8 cellular contexts compared by ENCODE assay signal in genomic region chr9:134778841-134779411, GRCh38.
DNase-seq lines count a peak whose midpoint lies in the region; ATAC-seq, FAIRE-seq and TF ChIP-seq lines count a peak whose summit lies in the region.

No MANE protein-coding gene starts in this region.

- H3K4me1 Mint-ChIP-seq in Calu3 (ENCODE audit: low read depth, unreplicated experiment) = no peaks in the 10 kb centered on the region

- TF ChIP-seq CTCF in Calu3 (IDR thresholded peaks at IDR 0.05; ENCODE audit: unreplicated experiment) = no peak
- TF ChIP-seq CTCF in LNCAP (IDR thresholded peaks at IDR 0.05) = peak; percentile 82
- TF ChIP-seq CTCF in body of pancreas (IDR thresholded peaks at IDR 0.05) = peak in 6 of 7 experiments; percentile 34 to 55 (median 44)
- peak; percentile 69 for TF ChIP-seq CTCF in kidney epithelial cell (IDR thresholded peaks at IDR 0.05; ENCODE audit: insufficient read depth, low read length, poor library complexity, severe bottlenecking)

- no peaks in the 10 kb centered on the region for H3K36me3 Mint-ChIP-seq in Calu3 (ENCODE audit: insufficient read depth, unreplicated experiment)

- no peaks in the 10 kb centered on the region for H3K4me1 ChIP-seq in body of pancreas

- CTCF ChIA-PET in Calu3 (lab: Charles Lee) = no interaction called here

- TF ChIP-seq POLR2A in body of pancreas (IDR thresholded peaks at IDR 0.05) = no peak

- no peaks in the 10 kb centered on the region for H3K27me3 ChIP-seq in body of pancreas
- H3K27me3 ChIP-seq in kidney epithelial cell (ENCODE audit: control insufficient read depth, insufficient read depth, low read length) = no peaks in the 10 kb centered on the region

- H3K27me3 Mint-ChIP-seq in Calu3 (ENCODE audit: unreplicated experiment) = no peaks in the 10 kb centered on the region

- BruUV-seq in Calu3 (replicated peaks; lab: Mats Ljungman, UMichigan) = no TSS peak

- no peaks in the 10 kb centered on the region for H3K9me3 Mint-ChIP-seq in Calu3 (ENCODE audit: low read depth, unreplicated experiment)

- H3K27ac Mint-ChIP-seq in Calu3 (ENCODE audit: unreplicated experiment) = no peak overlapping the region

- H3K36me3 ChIP-seq in body of pancreas (replicated peaks in 1 of 2; ENCODE audit: insufficient read depth in 1 of 2, low read depth in 2 of 2) (no peaks in the 10 kb centered on the region), kidney epithelial cell (ENCODE audit: control insufficient read depth, insufficient read depth, low read length) (no peaks in the 10 kb centered on the region)

- no peak for FAIRE-seq in urothelium cell line (lab: Jason Lieb, UNC)

- H3K4me3 Mint-ChIP-seq in Calu3 (ENCODE audit: low read depth, unreplicated experiment) = no peak overlapping the region

- WGBS in body of pancreas, 2 donors = 29 to 36% methylated on average over 7 to 17 of the region's 17 CpGs

- no peaks in the 10 kb centered on the region for H3K9me3 ChIP-seq in body of pancreas

- DNase-seq in Calu3 (peak; percentile 47), body of pancreas (peak; percentile 45 to 65 (median 52)), kidney epithelial cell (ENCODE audit: low read depth) (no peak), urothelium cell line (ENCODE audit: low spot score) (peak; percentile 66), T1000 (lab: John Stamatoyannopoulos, UW) (no peak)

- no peak overlapping the region for H3K4me3 ChIP-seq in body of pancreas
- H3K4me3 ChIP-seq in kidney epithelial cell (ENCODE audit: low read depth, low read length) = no peak overlapping the region

- intact Hi-C loops in Calu3 (cut with micrococcal nuclease; ENCODE audit: unreplicated experiment) (no loop called here), body of pancreas (cut with DNase I) (no loop called here)

- H3K27ac ChIP-seq in body of pancreas = no peak overlapping the region

- ATAC-seq in body of pancreas (peak; percentile 52), HG03432 (IDR thresholded peaks at IDR 0.05; ENCODE audit: unreplicated experiment) (no peak), GM21526 (IDR thresholded peaks at IDR 0.05; ENCODE audit: low FRiP score, unreplicated experiment) (no peak)

Comparison
In these comparisons a context has a peak if more than half of its experiments do, and no peak if none do; other contexts are left out.
1. DNase-seq: peak in Calu3 (single experiment), body of pancreas (4 of 4) and urothelium cell line (single experiment); none in kidney epithelial cell (single experiment) and T1000 (single experiment).